Comparison of ENCODE assay signal across 17 cellular contexts in the genomic region with DNA sequence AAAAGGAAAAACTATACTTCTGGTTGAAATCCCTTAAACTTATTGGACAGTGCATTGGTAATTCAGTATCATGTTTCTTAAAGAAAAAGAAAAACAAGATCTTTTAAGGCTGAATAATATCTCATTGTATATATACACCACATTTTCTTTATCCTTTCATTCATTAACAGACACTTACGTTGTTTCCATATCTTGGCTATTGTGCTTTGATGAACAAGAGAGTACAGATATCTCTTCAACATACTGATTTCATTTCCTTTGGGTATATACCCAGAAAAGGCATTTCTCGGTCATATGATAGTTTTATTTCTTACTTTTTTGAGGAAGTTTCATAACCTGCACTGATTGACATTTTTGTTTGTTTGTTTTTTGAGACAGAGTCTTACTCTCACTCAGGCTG.
DNase-seq lines count a peak whose midpoint lies in the region; ATAC-seq lines count a peak whose summit lies in the region.
"Had no signal": no experiment of that assay in that cellular context is flagged by ENCODE, and none has a peak within 500 bp of the region (broad histone marks: within the 10 kb centered on the region; RNA-seq: fewer than 3 reads in every experiment).

No MANE protein-coding gene starts in this region.

- no peak overlapping the region for H3K4me3 Mint-ChIP-seq in naive thymus-derived CD8-positive, alpha-beta T cell
- H3K4me3 Mint-ChIP-seq: CD4-positive, alpha-beta T cell; GM23338 had no signal

- no peaks in the 10 kb centered on the region for H3K36me3 Mint-ChIP-seq in naive thymus-derived CD8-positive, alpha-beta T cell

- POLR2A ChIA-PET in naive thymus-derived CD8-positive, alpha-beta T cell (lab: Charles Lee): no interaction called here

- DNase-seq in foreskin melanocyte: peak; percentile 80
- no peak for DNase-seq in NCI-H2029 (lab: John Stamatoyannopoulos, UW)
- DNase-seq in naive thymus-derived CD8-positive, alpha-beta T cell: no peak
- no peak for DNase-seq in stimulated activated CD4-positive, alpha-beta T cell treated with anti-CD3 and anti-CD28 coated beads, Interleukin-4, amount 100 ng/mL, for 24 hours
- DNase-seq: AML-193; Caco-2; CD4-positive, alpha-beta T cell; DMS153; DMS79; GDM1; HCEC 1CT; IMR-90 had no signal

- H3K4me3 ChIP-seq in subcutaneous abdominal adipose tissue (ENCODE audit: low read depth in 1 of 5, low read length in 5 of 5): no peak overlapping the region
- H3K4me3 ChIP-seq: GM23338, K562 had no signal

- no peaks in the 10 kb centered on the region for H3K27me3 Mint-ChIP-seq in naive thymus-derived CD8-positive, alpha-beta T cell
- H3K27me3 Mint-ChIP-seq: CD4-positive, alpha-beta T cell had no signal

- no peaks in the 10 kb centered on the region for H3K9me3 ChIP-seq in subcutaneous abdominal adipose tissue (ENCODE audit: control insufficient read depth in 5 of 5, low read length in 5 of 5)
- H3K9me3 ChIP-seq: Caco-2 had no signal

- peak overlapping the region; percentile 70 for H3K27ac ChIP-seq in subcutaneous abdominal adipose tissue (ENCODE audit: low read depth, low read length)
- H3K27ac ChIP-seq: C4-2B had no signal

- H3K4me1 ChIP-seq in subcutaneous abdominal adipose tissue (ENCODE audit: control insufficient read depth in 5 of 5, insufficient read depth in 5 of 5, low read length in 5 of 5): peaks cover 2 to 24% (median 10%) of the 10 kb centered on the region in 5 donors
- H3K4me1 ChIP-seq: Caco-2 had no signal

- no peaks in the 10 kb centered on the region for H3K27me3 ChIP-seq in subcutaneous abdominal adipose tissue (ENCODE audit: control insufficient read depth in 5 of 5, insufficient read depth in 4 of 5, low read length in 5 of 5)

- peak; percentile 25 for ATAC-seq in GM18909 (IDR thresholded peaks at IDR 0.05; ENCODE audit: poor library complexity, unreplicated experiment)
- ATAC-seq in naive thymus-derived CD8-positive, alpha-beta T cell: no peak
- ATAC-seq: GM23338, K562 had no signal

- no peaks in the 10 kb centered on the region for H3K9me3 Mint-ChIP-seq in naive thymus-derived CD8-positive, alpha-beta T cell
- H3K9me3 Mint-ChIP-seq: CD4-positive, alpha-beta T cell; GM23338 had no signal

- no peaks in the 10 kb centered on the region for H3K36me3 ChIP-seq in subcutaneous abdominal adipose tissue (ENCODE audit: control insufficient read depth in 5 of 5, insufficient read depth in 5 of 5, low read length in 5 of 5)

- peaks cover 7 to 15% (median 11%) of the 10 kb centered on the region in 4 donors for H3K4me1 Mint-ChIP-seq in naive thymus-derived CD8-positive, alpha-beta T cell
- H3K4me1 Mint-ChIP-seq: GM23338 had no signal

- H3K9ac ChIP-seq in subcutaneous abdominal adipose tissue (ENCODE audit: low read length in 5 of 5): no peak overlapping the region

- H3K27ac Mint-ChIP-seq in naive thymus-derived CD8-positive, alpha-beta T cell: no peak overlapping the region
- H3K27ac Mint-ChIP-seq: CD4-positive, alpha-beta T cell; GM23338 had no signal
